Comparison of ENCODE assay signal across 11 cellular contexts in genomic region chr20:3798405-3798768, GRCh38. TPM values are rescaled to one million over a fixed set of nuclear protein-coding genes. Genes with fewer than 3 reads are reported as not detected.
DNase-seq lines count a peak whose midpoint lies in the region; ATAC-seq, FAIRE-seq and TF ChIP-seq lines count a peak whose summit lies in the region.
"Had no signal": no experiment of that assay in that cellular context is flagged by ENCODE, and none has a peak within 500 bp of the region (broad histone marks: within the 10 kb centered on the region; RNA-seq: fewer than 3 reads in every experiment).

No MANE protein-coding gene starts in this region.

- RAD21 ChIA-PET in HCT116 (lab: Charles Lee; ENCODE audit: low non-redundant PET in 1 of 2, low total read pairs in 2 of 2, uncharacterized antibody in 2 of 2, unreplicated experiment in 2 of 2) = no interaction called here

- POLR2A ChIA-PET in HCT116 (lab: Charles Lee) (no interaction called here), K562 (lab: Yijun Ruan, JAX) (no interaction called here)

- DNase-seq in HCT116 (ENCODE audit: low read depth, low spot score) (no peak), K562 (ENCODE audit: extremely low read depth in 1 of 4, low spot score in 3 of 4) (no peak), midbrain (lab: John Stamatoyannopoulos, UW) (peak; percentile 13), D341Med (ENCODE audit: low spot score) (no peak), DMS 273 (lab: John Stamatoyannopoulos, UW; ENCODE audit: unreplicated experiment) (no peak), cerebellar nuclear complex (lab: John Stamatoyannopoulos, UW) (no peak)
- DNase-seq: NCI-H345, WERI-Rb-1 had no signal

- H3K9me3 ChIP-seq in HCT116 (ENCODE audit: control insufficient read depth in 1 of 2, insufficient read depth in 1 of 2, low read depth in 1 of 2, low read length in 2 of 2) = no peaks in the 10 kb centered on the region
- H3K9me3 ChIP-seq in K562 (replicated peaks; ENCODE audit: control insufficient read depth, insufficient read depth, low read depth, low read length) = no peaks in the 10 kb centered on the region

- H3K27ac ChIP-seq in 22Rv1 (peak overlapping the region; percentile 97), HCT116 (ENCODE audit: low read depth, low read length) (peak overlapping the region; percentile 97), K562 (ENCODE audit: extremely low read depth, low read depth, low read length) (no peak overlapping the region)
- H3K27ac ChIP-seq: WERI-Rb-1 had no signal

- H3K9me2 ChIP-seq in HCT116 (ENCODE audit: insufficient read depth) = no peaks in the 10 kb centered on the region

- CTCF ChIA-PET in HCT116 (lab: Charles Lee) = no interaction called here
- CTCF ChIA-PET in K562 (lab: Yijun Ruan, JAX; ENCODE audit: low intra/inter-chr PET ratio) = interaction anchor here (0.7 kb wide), 1 partner anchor 300 kb away, joined by 4 read pairs; no protein-coding TSS in a partner anchor

- H3K4me3 ChIP-seq in HCT116 (replicated peaks in 1 of 2; ENCODE audit: low read depth in 1 of 2, low read length in 2 of 2) (peak overlapping the region; percentile 66 to 80), K562 (no peak overlapping the region)

- peak overlapping the region; percentile 95 for H3K9ac ChIP-seq in HCT116 (ENCODE audit: low read length)
- H3K9ac ChIP-seq in K562 (ENCODE audit: insufficient read depth in 1 of 2, low read depth in 2 of 2, low read length in 2 of 2) = peak overlapping the region in 1 of 2 experiments; percentile 64; a peak in 1 of 4 replicates

- H3K27me3 ChIP-seq in HCT116 (ENCODE audit: insufficient read depth, low read length) (no peaks in the 10 kb centered on the region), K562 (ENCODE audit: control insufficient read depth in 2 of 2, insufficient read depth in 2 of 2, low read length in 2 of 2) (no peaks in the 10 kb centered on the region)

- no peaks in the 10 kb centered on the region for H3K9me1 ChIP-seq in K562 (ENCODE audit: control insufficient read depth, insufficient read depth, low read length)

- H3K4me2 ChIP-seq in HCT116 (ENCODE audit: low read length) = peak overlapping the region; percentile 94
- H3K4me2 ChIP-seq in K562 (ENCODE audit: insufficient read depth, low read length) = no peak overlapping the region

- TF ChIP-seq RAD21 in HCT116 (IDR thresholded peaks at IDR 0.05; ENCODE audit: low read depth) = no peak
- TF ChIP-seq RAD21 in K562 (CRISPR knock-in tag; conservative IDR thresholded peaks at IDR 0.05 in 1 of 2, IDR thresholded peaks at IDR 0.05 in 1 of 2) = no peak

- peaks cover 65% of the 10 kb centered on the region for H3K79me2 ChIP-seq in HCT116 (ENCODE audit: insufficient read depth, low read length)
- H3K79me2 ChIP-seq in K562 (ENCODE audit: control insufficient read depth, insufficient read depth, low read length) = peaks cover 12% of the 10 kb centered on the region; the same call in 2 of the 3 replicates

- TF ChIP-seq POLR2A in HCT116 (IDR thresholded peaks at IDR 0.05; ENCODE audit: borderline replicate concordance, extremely low read depth, insufficient read depth, insufficient read length) = no peak
- TF ChIP-seq POLR2A in K562 (conservative IDR thresholded peaks at IDR 0.05) = no peak

- ATAC-seq in HCT116 (no peak), K562 (no peak), HG03520 (IDR thresholded peaks at IDR 0.05; ENCODE audit: unreplicated experiment) (no peak)

- FAIRE-seq in K562 (lab: Jason Lieb, UNC) = no peak
- FAIRE-seq: colon had no signal

- H3K36me3 ChIP-seq in HCT116 (ENCODE audit: control insufficient read depth in 1 of 2, insufficient read depth in 2 of 2, low read length in 2 of 2) (peaks cover 32 to 51% of the 10 kb centered on the region in 2 experiments), K562 (ENCODE audit: control insufficient read depth, insufficient read depth, low read length) (peaks cover 44% of the 10 kb centered on the region; the same call in 2 of the 3 replicates)

- H2AFZ ChIP-seq in HCT116 (ENCODE audit: low read depth, low read length, poor library complexity, severe bottlenecking) (no peak overlapping the region), K562 (ENCODE audit: low read depth, low read length) (no peak overlapping the region)

- in situ Hi-C loops in K562 (cut with MboI) = no loop called here

- WGBS in K562 (ENCODE audit: insufficient coverage, low coverage, missing lambda C conversion rate) = 88% methylated on average over 5 of the region's 5 CpGs

- H4K20me1 ChIP-seq in HCT116 (ENCODE audit: insufficient read depth) (no peaks in the 10 kb centered on the region), K562 (replicated peaks; ENCODE audit: control insufficient read depth, insufficient read depth, low read length) (no peaks in the 10 kb centered on the region)

- intact Hi-C loops in HCT116 (cut with micrococcal nuclease) = no loop called here
- intact Hi-C loops in K562 (cut with micrococcal nuclease) = no loop called here

- TF ChIP-seq CTCF in 22Rv1 (IDR thresholded peaks at IDR 0.05) (no peak), HCT116 (IDR thresholded peaks at IDR 0.05 in 2 of 3, conservative IDR thresholded peaks at IDR 0.05 in 1 of 3; ENCODE audit: borderline replicate concordance in 1 of 3, insufficient read depth in 1 of 3, low read depth in 2 of 3, low read length in 2 of 3) (no peak), K562 (IDR thresholded peaks at IDR 0.05 in 2 of 3, conservative IDR thresholded peaks at IDR 0.05 in 1 of 3; ENCODE audit: insufficient read depth in 2 of 3, low read depth in 1 of 3, low read length in 3 of 3) (no peak)

- no TSS peak for BruUV-seq in HCT116 (replicated peaks; lab: Mats Ljungman, UMichigan)
- BruUV-seq in K562 (replicated peaks; lab: Mats Ljungman, UMichigan) = TSS peak; percentile 46

- peaks cover 25 to 61% of the 10 kb centered on the region in 2 experiments for H3K4me1 ChIP-seq in HCT116 (ENCODE audit: control insufficient read depth in 1 of 2, insufficient read depth in 2 of 2, low read length in 2 of 2)
- H3K4me1 ChIP-seq in K562 (replicated peaks in 1 of 2; ENCODE audit: control insufficient read depth in 2 of 2, insufficient read depth in 2 of 2, low read length in 2 of 2) = peaks cover 14 to 44% of the 10 kb centered on the region in 2 experiments; a peak in 4 of 5 replicates

- no peak for TF ChIP-seq EP300 in K562 (IDR thresholded peaks at IDR 0.05; ENCODE audit: low read length)

RNA-seq across cellular contexts. Expression of gene CDC25B, which starts 2.3 kb away (rescaled TPM):
- total RNA-seq in HCT116 (2021; ENCODE audit: unreplicated experiment) (223 TPM), K562 (2014; rRNA removed) (11.5 and 16.1 TPM in 2 replicates), K562 (2014; rRNA removed; fragmentation: Illumina TruSeq; extraction: Trizol) (5.9 and 7.2 TPM in 2 replicates), K562 (2015; rRNA removed; fragmentation: Illumina TruSeq; extraction: Trizol) (7.8 and 9.3 TPM in 2 replicates), K562 (2021) (31.4 and 35.7 TPM in 2 replicates)
- polyA plus RNA-seq in HCT116 (2012) = 175 and 226 TPM in 2 replicates
- 36.8 and 73.0 TPM in 2 replicates for total RNA-seq in K562 (2011; cell fraction: chromatin; rRNA removed; ENCODE audit: low replicate concordance)
- total RNA-seq in K562 (2011; cell fraction: nucleolus; rRNA removed) = 29.3 and 39.4 TPM in 2 replicates
- 29.4 and 38.9 TPM in 2 replicates for total RNA-seq in K562 (2011; cell fraction: nucleoplasm; rRNA removed)
- polyA plus RNA-seq in K562 (2011; rRNA removed) (9.5 and 25.1 TPM in 2 replicates), K562 (2014; fragmentation: Illumina TruSeq; extraction: Trizol) (25.8 and 30.6 TPM in 2 replicates), K562 (2014; fragmentation: Nextera tagmentation; extraction: Ambion mirVana) (1 to 10 TPM; 2.3 to 3.1 TPM), K562 (2014; rRNA removed) (22.9 and 26.3 TPM in 2 replicates)
- polyA plus RNA-seq in K562 (2011; cell fraction: cytosol; rRNA removed) = 23.7 and 24.0 TPM in 2 replicates
- 72.5 and 91.0 TPM in 2 replicates for polyA plus RNA-seq in K562 (2011; cell fraction: nucleus; rRNA removed)
- 30.3 and 35.0 TPM in 2 replicates for polyA plus RNA-seq in K562 (2012)
- 8.0 and 11.6 TPM in 2 replicates for polyA minus RNA-seq in K562 (2011; rRNA and poly(A)+ RNA removed)
- 14.5 and 27.7 TPM in 2 replicates for polyA minus RNA-seq in K562 (2011; cell fraction: cytosol; rRNA and poly(A)+ RNA removed)
- polyA minus RNA-seq in K562 (2011; cell fraction: nucleus; rRNA and poly(A)+ RNA removed) = 9.7 and 15.1 TPM in 2 replicates

RNA-seq across cellular contexts. Expression of gene CENPB, which starts 11.8 kb away (rescaled TPM):
- total RNA-seq in HCT116 (2021; ENCODE audit: unreplicated experiment) = 67.2 TPM
- polyA plus RNA-seq in HCT116 (2012) = 40.7 and 42.0 TPM in 2 replicates
- total RNA-seq in K562 (2011; cell fraction: chromatin; rRNA removed; ENCODE audit: low replicate concordance) = 5.7 and 16.6 TPM in 2 replicates
- total RNA-seq in K562 (2011; cell fraction: nucleolus; rRNA removed) = 24.5 and 25.4 TPM in 2 replicates
- total RNA-seq in K562 (2011; cell fraction: nucleoplasm; rRNA removed) = 11.9 and 14.2 TPM in 2 replicates
- total RNA-seq in K562 (2014; rRNA removed) = 59.3 and 78.6 TPM in 2 replicates
- 11.4 and 15.0 TPM in 2 replicates for total RNA-seq in K562 (2014; rRNA removed; fragmentation: Illumina TruSeq; extraction: Trizol)
- 36.0 and 36.5 TPM in 2 replicates for total RNA-seq in K562 (2015; rRNA removed; fragmentation: Illumina TruSeq; extraction: Trizol)
- total RNA-seq in K562 (2021) = 61.7 and 70.8 TPM in 2 replicates
- 12.7 and 14.7 TPM in 2 replicates for polyA plus RNA-seq in K562 (2011; rRNA removed)
- 17.4 and 30.9 TPM in 2 replicates for polyA plus RNA-seq in K562 (2011; cell fraction: cytosol; rRNA removed)
- 9.2 and 12.8 TPM in 2 replicates for polyA plus RNA-seq in K562 (2011; cell fraction: nucleus; rRNA removed)
- polyA plus RNA-seq in K562 (2012) = 40.5 and 47.1 TPM in 2 replicates
- 24.9 and 30.8 TPM in 2 replicates for polyA plus RNA-seq in K562 (2014; fragmentation: Illumina TruSeq; extraction: Trizol)
- under 1 TPM; 0.17 to 0.20 TPM for polyA plus RNA-seq in K562 (2014; fragmentation: Nextera tagmentation; extraction: Ambion mirVana)
- 26.1 and 28.9 TPM in 2 replicates for polyA plus RNA-seq in K562 (2014; rRNA removed)
- 26.8 and 27.1 TPM in 2 replicates for polyA minus RNA-seq in K562 (2011; rRNA and poly(A)+ RNA removed)
- 27.7 and 39.7 TPM in 2 replicates for polyA minus RNA-seq in K562 (2011; cell fraction: cytosol; rRNA and poly(A)+ RNA removed)
- polyA minus RNA-seq in K562 (2011; cell fraction: nucleus; rRNA and poly(A)+ RNA removed) = 8.3 and 14.2 TPM in 2 replicates

RNA-seq across cellular contexts. Expression of gene SPEF1, which starts 17.1 kb away (rescaled TPM):
- total RNA-seq in HCT116 (2021; ENCODE audit: unreplicated experiment) = 0.93 TPM
- polyA plus RNA-seq in HCT116 (2012) = 0.74 and 0.83 TPM in 2 replicates
- total RNA-seq in K562 (2011; cell fraction: chromatin; rRNA removed; ENCODE audit: low replicate concordance) = 0.23 TPM in 1 of 2 replicates, not detected in the other
- 0.26 TPM in 1 of 2 replicates, not detected in the other for total RNA-seq in K562 (2011; cell fraction: nucleolus; rRNA removed)
- not detected in 2 replicates for total RNA-seq in K562 (2011; cell fraction: nucleoplasm; rRNA removed)
- not detected in 2 replicates for total RNA-seq in K562 (2014; rRNA removed)
- not detected in 2 replicates for total RNA-seq in K562 (2014; rRNA removed; fragmentation: Illumina TruSeq; extraction: Trizol)
- not detected in 2 replicates for total RNA-seq in K562 (2015; rRNA removed; fragmentation: Illumina TruSeq; extraction: Trizol)
- total RNA-seq in K562 (2021) = not detected in 2 replicates
- polyA plus RNA-seq in K562 (2011; rRNA removed) = 0.04 TPM in 1 of 2 replicates, not detected in the other
- polyA plus RNA-seq in K562 (2011; cell fraction: cytosol; rRNA removed) = 0.06 TPM in 1 of 2 replicates, not detected in the other
- 0.08 and 0.24 TPM in 2 replicates for polyA plus RNA-seq in K562 (2011; cell fraction: nucleus; rRNA removed)
- 0.04 TPM in 1 of 2 replicates, not detected in the other for polyA plus RNA-seq in K562 (2012)
- polyA plus RNA-seq in K562 (2014; fragmentation: Illumina TruSeq; extraction: Trizol) = not detected in 2 replicates
- polyA plus RNA-seq in K562 (2014; fragmentation: Nextera tagmentation; extraction: Ambion mirVana) = not detected
- polyA plus RNA-seq in K562 (2014; rRNA removed) = not detected in 2 replicates
- polyA minus RNA-seq in K562 (2011; rRNA and poly(A)+ RNA removed) = not detected in 2 replicates
- not detected in 2 replicates for polyA minus RNA-seq in K562 (2011; cell fraction: cytosol; rRNA and poly(A)+ RNA removed)
- 0.27 TPM in 1 of 2 replicates, not detected in the other for polyA minus RNA-seq in K562 (2011; cell fraction: nucleus; rRNA and poly(A)+ RNA removed)

RNA-seq across cellular contexts. Expression of gene AP5S1, which starts 22.0 kb away (rescaled TPM):
- total RNA-seq in HCT116 (2021; ENCODE audit: unreplicated experiment) = 12.1 TPM
- polyA plus RNA-seq in HCT116 (2012) = 8.7 and 9.0 TPM in 2 replicates
- total RNA-seq in K562 (2011; cell fraction: chromatin; rRNA removed; ENCODE audit: low replicate concordance) = 5.9 and 16.6 TPM in 2 replicates
- total RNA-seq in K562 (2011; cell fraction: nucleolus; rRNA removed) = 13.9 and 14.5 TPM in 2 replicates
- total RNA-seq in K562 (2011; cell fraction: nucleoplasm; rRNA removed) = 11.4 and 14.7 TPM in 2 replicates
- 8.8 and 12.4 TPM in 2 replicates for total RNA-seq in K562 (2014; rRNA removed)
- total RNA-seq in K562 (2014; rRNA removed; fragmentation: Illumina TruSeq; extraction: Trizol) = 2.1 and 2.6 TPM in 2 replicates
- 5.6 and 5.7 TPM in 2 replicates for total RNA-seq in K562 (2015; rRNA removed; fragmentation: Illumina TruSeq; extraction: Trizol)
- 8.4 and 8.5 TPM in 2 replicates for total RNA-seq in K562 (2021)
- 3.0 and 5.5 TPM in 2 replicates for polyA plus RNA-seq in K562 (2011; rRNA removed)
- 5.5 and 8.1 TPM in 2 replicates for polyA plus RNA-seq in K562 (2011; cell fraction: cytosol; rRNA removed)
- polyA plus RNA-seq in K562 (2011; cell fraction: nucleus; rRNA removed) = 4.9 TPM in 2 replicates
- polyA plus RNA-seq in K562 (2012) = 7.3 and 8.8 TPM in 2 replicates
- polyA plus RNA-seq in K562 (2014; fragmentation: Illumina TruSeq; extraction: Trizol) = 4.4 and 7.7 TPM in 2 replicates
- 1 to 10 TPM; 3.0 to 3.1 TPM for polyA plus RNA-seq in K562 (2014; fragmentation: Nextera tagmentation; extraction: Ambion mirVana)
- 4.7 and 4.8 TPM in 2 replicates for polyA plus RNA-seq in K562 (2014; rRNA removed)
- 2.5 and 3.7 TPM in 2 replicates for polyA minus RNA-seq in K562 (2011; rRNA and poly(A)+ RNA removed)
- polyA minus RNA-seq in K562 (2011; cell fraction: cytosol; rRNA and poly(A)+ RNA removed) = 6.5 and 8.3 TPM in 2 replicates
- 4.0 and 4.6 TPM in 2 replicates for polyA minus RNA-seq in K562 (2011; cell fraction: nucleus; rRNA and poly(A)+ RNA removed)

RNA-seq across cellular contexts. Expression of gene ADISSP, which starts 30.8 kb away (rescaled TPM):
- total RNA-seq in HCT116 (2021; ENCODE audit: unreplicated experiment) (99.4 TPM), K562 (2014; rRNA removed) (65.7 and 101 TPM in 2 replicates), K562 (2014; rRNA removed; fragmentation: Illumina TruSeq; extraction: Trizol) (12.2 and 16.3 TPM in 2 replicates), K562 (2015; rRNA removed; fragmentation: Illumina TruSeq; extraction: Trizol) (34.5 and 35.8 TPM in 2 replicates), K562 (2021) (70.6 and 79.9 TPM in 2 replicates)
- 71.0 and 92.8 TPM in 2 replicates for polyA plus RNA-seq in HCT116 (2012)
- total RNA-seq in K562 (2011; cell fraction: chromatin; rRNA removed; ENCODE audit: low replicate concordance) = 2.9 and 14.4 TPM in 2 replicates
- 19.0 and 21.1 TPM in 2 replicates for total RNA-seq in K562 (2011; cell fraction: nucleolus; rRNA removed)
- 11.5 and 13.1 TPM in 2 replicates for total RNA-seq in K562 (2011; cell fraction: nucleoplasm; rRNA removed)
- polyA plus RNA-seq in K562 (2011; rRNA removed) (22.8 and 42.8 TPM in 2 replicates), K562 (2014; fragmentation: Illumina TruSeq; extraction: Trizol) (23.4 and 63.9 TPM in 2 replicates), K562 (2014; fragmentation: Nextera tagmentation; extraction: Ambion mirVana) (1 to 10 TPM; 1.4 to 4.9 TPM), K562 (2014; rRNA removed) (37.2 and 53.4 TPM in 2 replicates)
- polyA plus RNA-seq in K562 (2011; cell fraction: cytosol; rRNA removed) = 58.3 and 121 TPM in 2 replicates
- polyA plus RNA-seq in K562 (2011; cell fraction: nucleus; rRNA removed) = 36.6 TPM in 2 replicates
- polyA plus RNA-seq in K562 (2012) = 27.7 and 47.5 TPM in 2 replicates
- polyA minus RNA-seq in K562 (2011; rRNA and poly(A)+ RNA removed) = 11.5 and 16.8 TPM in 2 replicates
- polyA minus RNA-seq in K562 (2011; cell fraction: cytosol; rRNA and poly(A)+ RNA removed) = 37.8 and 38.8 TPM in 2 replicates
- 6.7 and 13.6 TPM in 2 replicates for polyA minus RNA-seq in K562 (2011; cell fraction: nucleus; rRNA and poly(A)+ RNA removed)
